Comparison of ENCODE assay signal across 10 cellular contexts in genomic region chr16:18930095-18930494, GRCh38. TPM values are rescaled to one million over a fixed set of nuclear protein-coding genes. Genes with fewer than 3 reads are reported as not detected.
"Had no signal": no experiment of that assay in that cellular context is flagged by ENCODE, and none has a peak within 500 bp of the region (broad histone marks: within the 10 kb centered on the region; RNA-seq: fewer than 3 reads in every experiment).

No MANE protein-coding gene starts in this region.

RNA-seq across cellular contexts. Expression of gene TMC7, which starts 53.6 kb away (rescaled TPM):
- total RNA-seq: activated CD4-positive, alpha-beta memory T cell treated with anti-CD3 and anti-CD28 coated beads, Interleukin-2, amount 10 ng/mL, durations not matched to agents 7 days and 5 days; activated CD4-positive, alpha-beta T cell treated with anti-CD3 and anti-CD28 coated beads for 36 hours; activated CD4-positive, alpha-beta T cell treated with anti-CD3 and anti-CD28 coated beads, Interleukin-2, amount 10 ng/mL, durations not matched to agents 7 days and 5 days; activated CD8-positive, alpha-beta memory T cell treated with anti-CD3 and anti-CD28 coated beads, Interleukin-2, amount 10 ng/mL, durations not matched to agents 7 days and 5 days; activated CD8-positive, alpha-beta T cell treated with anti-CD3 and anti-CD28 coated beads, Interleukin-2, amount 10 ng/mL, durations not matched to agents 7 days and 5 days; activated naive CD4-positive, alpha-beta T cell treated with anti-CD3 and anti-CD28 coated beads for 36 hours; activated naive CD4-positive, alpha-beta T cell treated with anti-CD3 and anti-CD28 coated beads, Interleukin-2, amount 50 U/mL, for 72 hours; activated naive CD8-positive, alpha-beta T cell treated with anti-CD3 and anti-CD28 coated beads for 36 hours; activated T-helper 17 cell treated with anti-CD3 and anti-CD28 coated beads, Interleukin-2, amount 50 U/mL, for 72 hours; T-helper 17 cell had no signal
